Comparison of ENCODE assay signal across 8 cellular contexts in the genomic region with DNA sequence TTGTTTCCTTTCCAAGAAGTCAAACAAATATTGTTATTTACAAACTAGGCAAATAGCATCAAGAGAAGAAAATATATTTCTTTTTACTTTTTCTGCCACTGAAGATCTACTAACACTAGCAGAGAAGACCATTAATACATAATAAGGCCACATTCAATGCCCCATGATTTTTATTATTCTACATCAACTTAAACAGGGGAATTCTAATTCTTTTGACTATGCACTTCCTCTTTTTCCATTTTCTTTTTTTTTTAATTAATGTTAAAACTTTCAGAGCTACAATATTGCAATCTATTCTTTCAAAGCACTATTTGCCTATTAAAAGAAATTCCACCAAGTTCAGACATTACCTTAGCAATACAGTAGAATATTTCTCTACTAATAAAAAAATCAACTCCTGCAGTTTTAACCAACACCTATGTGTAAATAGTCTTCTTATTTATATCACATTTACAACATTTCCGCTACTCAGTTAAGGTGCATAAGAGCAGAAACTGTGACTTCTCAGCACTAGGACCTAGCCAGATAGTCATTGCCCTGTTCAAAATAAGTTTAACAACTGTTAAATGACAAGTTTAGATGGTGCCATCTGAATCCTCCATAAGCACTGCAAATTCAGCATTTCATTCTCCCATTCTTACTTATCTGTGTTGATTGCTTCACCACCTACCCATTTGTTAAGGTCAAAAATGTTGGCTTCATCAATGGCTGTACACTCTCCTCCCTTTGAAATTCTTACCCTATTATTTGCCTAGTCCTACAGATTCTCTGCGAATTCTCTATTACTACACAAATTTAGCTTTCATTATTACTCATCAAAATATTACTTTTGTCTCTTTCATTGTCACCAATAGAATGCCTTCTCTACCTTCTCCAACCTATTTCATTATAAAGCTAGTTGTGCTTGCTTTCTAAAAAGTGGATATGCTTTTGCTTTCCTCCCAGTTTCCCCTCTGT.
A peak's percentile ranks its signal among the peaks of the same experiment; 100 is the strongest.
DNase-seq lines count a peak whose midpoint lies in the region; ATAC-seq, FAIRE-seq and TF ChIP-seq lines count a peak whose summit lies in the region.
"Not testable (repeated sequence)": the region's sequence is repeated elsewhere in the genome, so short reads cannot be mapped to it uniquely, and the experiment has no call there.

No MANE protein-coding gene starts in this region.

- dilution Hi-C loops in keratinocyte (cut with MboI; ENCODE audit: extremely low pct_ligation_motif_present, low sequenced_read_pairs), result not testable (repeated sequence)

- H3K27me3 ChIP-seq in keratinocyte (ENCODE audit: control insufficient read depth, extremely low read depth, insufficient read depth, low read length), result not testable (repeated sequence)

- DNase-seq in GM12891 (ENCODE audit: insufficient read length, low spot score); GM19239 (ENCODE audit: insufficient read length, low spot score); keratinocyte (ENCODE audit: low read depth, low spot score): not testable (repeated sequence)

- TF ChIP-seq POLR2A in GM12891 (IDR thresholded peaks at IDR 0.05; ENCODE audit: low read depth, low read length), result not testable (repeated sequence)

- H3K4me2 ChIP-seq in keratinocyte (ENCODE audit: control insufficient read depth, extremely low read depth, insufficient read depth, low read depth, low read length), result not testable (repeated sequence)

- FAIRE-seq in GM12891 (lab: Jason Lieb, UNC) (peak; percentile 87), GM19239 (lab: Jason Lieb, UNC) (peak; percentile 82), keratinocyte (lab: Jason Lieb, UNC) (peak; percentile 53)

- not testable (repeated sequence) for H3K9me3 ChIP-seq in keratinocyte (ENCODE audit: control insufficient read depth, low read depth, low read length)

- H4K20me1 ChIP-seq in keratinocyte (ENCODE audit: control insufficient read depth, extremely low read depth, insufficient read depth, low read length), result not testable (repeated sequence)

- TF ChIP-seq CTCF in keratinocyte (optimal IDR thresholded peaks at IDR 0.05 in 1 of 3, IDR thresholded peaks at IDR 0.05 in 1 of 3, conservative IDR thresholded peaks at IDR 0.05 in 1 of 3; ENCODE audit: extremely low read depth in 1 of 3, insufficient read depth in 2 of 3, low read length in 3 of 3), result not testable (repeated sequence)

- H2AFZ ChIP-seq in keratinocyte (ENCODE audit: control insufficient read depth, low read length), result not testable (repeated sequence)

- not testable (repeated sequence) for H3K4me3 ChIP-seq in keratinocyte (ENCODE audit: control insufficient read depth in 2 of 3, extremely low read depth in 1 of 3, insufficient read depth in 2 of 3, low read depth in 1 of 3, low read length in 3 of 3)

- not testable (repeated sequence) for H3K36me3 ChIP-seq in keratinocyte (ENCODE audit: control insufficient read depth in 2 of 2, extremely low read depth in 1 of 2, insufficient read depth in 2 of 2, low read length in 2 of 2)

- not testable (repeated sequence) for H3K79me2 ChIP-seq in keratinocyte (ENCODE audit: control insufficient read depth, insufficient read depth, low read length)

- ATAC-seq in GM18520 (IDR thresholded peaks at IDR 0.05; ENCODE audit: unreplicated experiment) (peak; percentile 40), GM21529 (IDR thresholded peaks at IDR 0.05; ENCODE audit: unreplicated experiment) (peak; percentile 60), HG02798 (IDR thresholded peaks at IDR 0.05; ENCODE audit: poor library complexity, unreplicated experiment) (peak; percentile 54), HG03095 (IDR thresholded peaks at IDR 0.05; ENCODE audit: unreplicated experiment) (peak; percentile 44), HG03520 (IDR thresholded peaks at IDR 0.05; ENCODE audit: unreplicated experiment) (peak; percentile 50)

- not testable (repeated sequence) for H3K9ac ChIP-seq in keratinocyte (ENCODE audit: control insufficient read depth, extremely low read depth, insufficient read depth, low read length)

- H3K27ac ChIP-seq in keratinocyte (ENCODE audit: control insufficient read depth, insufficient read depth, low read length), result not testable (repeated sequence)

- not testable (repeated sequence) for H3K9me1 ChIP-seq in keratinocyte (ENCODE audit: control insufficient read depth, extremely low read depth, insufficient read depth, low read length)

- H3K4me1 ChIP-seq in keratinocyte (ENCODE audit: control insufficient read depth, extremely low read depth, insufficient read depth, low read length), result not testable (repeated sequence)

TF ChIP-seq in GM12891, 5 proteins besides CTCF, POLR2A, EP300 and RAD21:
- peak; percentile 46; the same call in 1 of the 2 replicates for TF ChIP-seq SPI1 (IDR thresholded peaks at IDR 0.05; ENCODE audit: low read depth, low read length)
